ENCODE assay signal across 12 cellular contexts in the genomic region with DNA sequence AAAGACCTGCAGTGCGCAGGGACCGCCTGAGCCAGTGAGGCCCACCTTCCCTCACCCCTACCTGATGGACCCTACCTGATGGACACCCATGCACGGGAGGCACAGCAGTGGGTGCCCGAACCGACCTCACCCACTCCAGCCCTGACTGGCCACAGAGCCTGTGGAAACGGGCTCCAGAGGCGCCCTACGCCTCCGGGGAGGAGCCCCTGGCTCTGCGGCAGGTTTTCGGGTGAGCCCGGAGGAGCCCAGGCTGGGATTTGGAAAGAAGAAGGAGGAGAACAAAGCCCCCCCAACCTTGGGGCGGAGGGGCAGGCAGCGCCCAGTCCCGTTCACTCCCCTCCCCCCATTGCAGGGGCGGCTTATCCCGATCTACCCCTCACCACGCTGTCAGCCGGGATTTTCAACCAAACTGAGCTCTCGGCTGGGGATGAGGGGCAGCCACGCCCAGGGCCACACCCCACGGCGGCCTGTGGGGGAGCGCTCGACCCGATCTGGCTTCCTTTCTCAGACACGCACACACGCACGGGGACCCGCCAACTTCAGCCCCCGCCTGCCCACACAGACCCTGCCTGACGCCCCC. TPM values are rescaled to one million over a fixed set of nuclear protein-coding genes. Genes with fewer than 3 reads are reported as not detected.
DNase-seq lines count a peak whose midpoint lies in the region; ATAC-seq and TF ChIP-seq lines count a peak whose summit lies in the region.
"Had no signal": no experiment of that assay in that cellular context is flagged by ENCODE, and none has a peak within 500 bp of the region (broad histone marks: within the 10 kb centered on the region; RNA-seq: fewer than 3 reads in every experiment).

No MANE protein-coding gene starts in this region.

- TF ChIP-seq CTCF in SK-N-SH (IDR thresholded peaks at IDR 0.05) = no peak
- TF ChIP-seq CTCF in PC-9 (conservative IDR thresholded peaks at IDR 0.05) = no peak
- TF ChIP-seq CTCF in esophagus squamous epithelium (IDR thresholded peaks at IDR 0.05) = no peak
- no peak for TF ChIP-seq CTCF in spleen (IDR thresholded peaks at IDR 0.05 in 8 of 11, conservative IDR thresholded peaks at IDR 0.05 in 3 of 11)

- CTCF ChIA-PET in SK-N-SH (lab: Yijun Ruan, JAX) (interaction anchor here (0.6 to 1.4 kb wide), 6 partner anchors 9 to 131 kb away, joined by 3 to 4 read pairs (median 3); no protein-coding TSS in a partner anchor), PC-9 (lab: Charles Lee) (interaction anchor here (0.6 to 1.4 kb wide), 2 partner anchors 120 to 198 kb away, joined by 3 read pairs; a partner anchor contains a TSS)

- intact Hi-C loops in PC-9 (cut with micrococcal nuclease; ENCODE audit: unreplicated experiment) = loop anchor here (2.0 to 10.0 kb wide), 3 partner anchors 44 to 180 kb away; a partner anchor contains a TSS
- intact Hi-C loops in esophagus squamous epithelium (cut with DNase I) = no loop called here
- intact Hi-C loops in spleen (cut with DNase I; ENCODE audit: low total_unique reads) = no loop called here

- TF ChIP-seq RAD21 in SK-N-SH (IDR thresholded peaks at IDR 0.05; ENCODE audit: low read length) = no peak

- DNase-seq in SK-N-SH = no peak
- DNase-seq in PC-9 = no peak
- no peak for DNase-seq in esophagus squamous epithelium (lab: John Stamatoyannopoulos, UW)
- DNase-seq in skeletal muscle cell (ENCODE audit: low read depth) = no peak
- no peak for DNase-seq in hippocampal formation (lab: John Stamatoyannopoulos, UW)
- DNase-seq in spleen = no peak
- DNase-seq: NCI-H1694 treated with DMSO at 0.1 percent for 48 hours; stimulated activated CD4-positive, alpha-beta T cell treated with anti-CD3 and anti-CD28 coated beads, Interleukin-2, amount 100 ng/mL, for 48 hours had no signal

- TF ChIP-seq POLR2A in esophagus squamous epithelium (IDR thresholded peaks at IDR 0.05) (no peak), spleen (IDR thresholded peaks at IDR 0.05) (no peak)

- H3K36me3 ChIP-seq in SK-N-SH (replicated peaks in 1 of 2; ENCODE audit: control insufficient read depth in 1 of 2, insufficient read depth in 2 of 2, low read length in 1 of 2) = no peaks in the 10 kb centered on the region
- no peaks in the 10 kb centered on the region for H3K36me3 ChIP-seq in PC-9 (ENCODE audit: low read depth)
- no peaks in the 10 kb centered on the region for H3K36me3 ChIP-seq in esophagus squamous epithelium
- no peaks in the 10 kb centered on the region for H3K36me3 ChIP-seq in spleen
- H3K36me3 ChIP-seq: SJSA1 had no signal

- H3K9me3 ChIP-seq in SK-N-SH (no peaks in the 10 kb centered on the region), PC-9 (ENCODE audit: insufficient read depth, low read depth) (no peaks in the 10 kb centered on the region), esophagus squamous epithelium (no peaks in the 10 kb centered on the region), spleen (no peaks in the 10 kb centered on the region)
- H3K9me3 ChIP-seq: SJSA1 had no signal

- H3K4me2 ChIP-seq in SK-N-SH (0 out of 2 replicates have a peak overlapping the region, but pooled peaks have one; percentile 15), PC-9 (peak overlapping the region; percentile 50; the same call in 1 of the 2 replicates)

- 24% methylated on average over 7 of the region's 32 CpGs for WGBS in SK-N-SH (ENCODE audit: low lambda C conversion rate)
- WGBS in esophagus squamous epithelium, 2 donors = 14% methylated on average over 8 of the region's 32 CpGs; no CpG with 5 or more reads in 1 of the 2 donors
- 9 to 33% (median 17%) methylated on average over 15 to 32 of the region's 32 CpGs; no CpG with 5 or more reads in 1 of the 5 donors for WGBS in spleen, 5 donors

- POLR2A ChIA-PET in SK-N-SH (lab: Yijun Ruan, JAX) (interaction anchor here (1.1 kb wide), 1 partner anchor 11 kb away, joined by 3 read pairs; no protein-coding TSS in a partner anchor), PC-9 (lab: Charles Lee; ENCODE audit: unreplicated experiment) (no interaction called here)

- H3K27ac ChIP-seq in SK-N-SH (ENCODE audit: low read depth in 2 of 2, low read length in 1 of 2) (no peak overlapping the region; a peak in 1 of 4 replicates), PC-9 (no peak overlapping the region), esophagus squamous epithelium (no peak overlapping the region), spleen (no peak overlapping the region)
- H3K27ac ChIP-seq: epithelial cell of prostate, SJSA1 had no signal

- H3F3A ChIP-seq in SK-N-SH (replicated peaks; ENCODE audit: insufficient read depth) = no peaks in the 10 kb centered on the region
- no peaks in the 10 kb centered on the region for H3F3A ChIP-seq in PC-9 (ENCODE audit: insufficient read depth, low read depth)

- ATAC-seq in SK-N-SH treated with all-trans-retinoic acid at 6 μM for 48 hours = no peak
- no peak for ATAC-seq in HG03521 (IDR thresholded peaks at IDR 0.05; ENCODE audit: unreplicated experiment)

- H3K4me1 ChIP-seq in SK-N-SH (ENCODE audit: control insufficient read depth in 1 of 2, insufficient read depth in 2 of 2, low read depth in 1 of 2, low read length in 1 of 2) (peaks cover 0 to 31% of the 10 kb centered on the region in 2 experiments; a peak in 1 of 4 replicates), PC-9 (replicated peaks; ENCODE audit: insufficient read depth) (0 out of 2 replicates have a peak, but pooled peaks cover 12% of the 10 kb centered on the region), esophagus squamous epithelium (peaks cover 0 to 14% (median 6%) of the 10 kb centered on the region in 3 donors), spleen (peaks cover 0 to 22% (median 11%) of the 10 kb centered on the region in 6 donors)
- H3K4me1 ChIP-seq: SJSA1 had no signal

- H3K4me3 ChIP-seq in SK-N-SH (ENCODE audit: low read depth in 2 of 2, low read length in 1 of 2) (peak overlapping the region; percentile 29 to 44; a peak in 3 of 4 replicates), PC-9 (no peak overlapping the region), esophagus squamous epithelium (peak overlapping the region in 3 of 4 donors; percentile 14 to 56 (median 30)), skeletal muscle cell (ENCODE audit: low read depth, low read length) (peak overlapping the region; percentile 22), spleen (peak overlapping the region in 2 of 8 donors; percentile 21 to 56)
- H3K4me3 ChIP-seq: SJSA1 had no signal

- H3K9me2 ChIP-seq in SK-N-SH (no peaks in the 10 kb centered on the region), PC-9 (ENCODE audit: insufficient read depth) (no peaks in the 10 kb centered on the region)

- TF ChIP-seq EP300 in SK-N-SH (IDR thresholded peaks at IDR 0.05; ENCODE audit: borderline replicate concordance in 1 of 2, low read depth in 1 of 2, low read length in 1 of 2) = no peak

- no peak overlapping the region for H3K9ac ChIP-seq in SK-N-SH

- peaks cover 45% of the 10 kb centered on the region for H3K27me3 ChIP-seq in SK-N-SH (ENCODE audit: insufficient read depth)
- peaks cover 11% of the 10 kb centered on the region for H3K27me3 ChIP-seq in PC-9 (ENCODE audit: insufficient read depth, low read depth)
- H3K27me3 ChIP-seq in esophagus squamous epithelium = peaks cover 0 to 80% (median 30%) of the 10 kb centered on the region in 4 donors
- peaks cover 4 to 87% (median 52%) of the 10 kb centered on the region in 7 donors for H3K27me3 ChIP-seq in spleen (replicated peaks in 1 of 7)

- no peaks in the 10 kb centered on the region for H3K79me2 ChIP-seq in SK-N-SH (ENCODE audit: insufficient read depth)
- no peaks in the 10 kb centered on the region for H3K79me2 ChIP-seq in PC-9 (ENCODE audit: low read depth)

- H2AFZ ChIP-seq in SK-N-SH (ENCODE audit: low read depth) (no peak overlapping the region), PC-9 (no peak overlapping the region)

- H4K20me1 ChIP-seq in SK-N-SH (ENCODE audit: insufficient read depth) (no peaks in the 10 kb centered on the region), PC-9 (ENCODE audit: insufficient read depth) (no peaks in the 10 kb centered on the region; the same call in 1 of the 2 replicates)

- no TSS peak for BruUV-seq in PC-9 (replicated peaks; lab: Mats Ljungman, UMichigan)

TF ChIP-seq in SK-N-SH, 30 proteins besides CTCF, POLR2A, EP300 and RAD21 (continues in another document):
- TF ChIP-seq RFX5 (IDR thresholded peaks at IDR 0.05; ENCODE audit: low read length) = no peak

TF ChIP-seq in SK-N-SH treated with all-trans-retinoic acid at 6 μM for 48 hours, 23 proteins besides CTCF, POLR2A, EP300 and RAD21 (continues in another document):
- no peak for TF ChIP-seq TCF4 (CRISPR knock-in tag; IDR thresholded peaks at IDR 0.05; ENCODE audit: borderline replicate concordance)

RNA-seq across cellular contexts. Expression of a gene that starts 0.7 kb away (rescaled TPM):
- 1.9 and 2.0 TPM in 2 replicates for polyA plus RNA-seq in SK-N-SH (2012; rRNA removed)
- 1.3 and 2.9 TPM in 2 replicates for polyA plus RNA-seq in SK-N-SH (2012; cell fraction: cytosol; rRNA removed)
- polyA plus RNA-seq in SK-N-SH (2012; cell fraction: nucleus; rRNA removed) = 4.1 and 4.4 TPM in 2 replicates
- 68.8 and 79.0 TPM in 2 replicates for total RNA-seq in PC-9 (2021)
- total RNA-seq in esophagus squamous epithelium = 1 to 10 TPM in 2 of 4 donors, under 1 TPM in 2; 0.35 to 3.2 (median 1.3) TPM
- total RNA-seq in spleen = 1 to 10 TPM; 1.2 to 5.1 (median 2.2) TPM
- 1 to 10 TPM; 1.6 to 3.4 (median 3.2) TPM for polyA plus RNA-seq in spleen

RNA-seq across cellular contexts. Expression of a gene that starts 19.2 kb away (rescaled TPM):
- polyA plus RNA-seq in SK-N-SH (2012; rRNA removed) (not detected in 2 replicates), spleen (under 1 TPM; 0.22 to 0.77 (median 0.26) TPM)
- not detected in 2 replicates for polyA plus RNA-seq in SK-N-SH (2012; cell fraction: cytosol; rRNA removed)
- 0.05 TPM in 1 of 2 replicates, not detected in the other for polyA plus RNA-seq in SK-N-SH (2012; cell fraction: nucleus; rRNA removed)
- total RNA-seq in PC-9 (2021) (3.2 and 3.8 TPM in 2 replicates), esophagus squamous epithelium (1 to 10 TPM in 1 of 4 donors, under 1 TPM in 3; 0.19 to 1.3 (median 0.29) TPM), spleen (under 1 TPM in 1 of 7 donors, not detected in 6; 0.52 TPM)
- total RNA-seq: SJSA1 had no signal

RNA-seq across cellular contexts. Expression of a gene that starts 40.8 kb away (rescaled TPM):
- polyA plus RNA-seq in SK-N-SH (2012; rRNA removed) (1.6 and 2.2 TPM in 2 replicates), spleen (100 to 1,000 TPM; 297 to 713 (median 635) TPM)
- polyA plus RNA-seq in SK-N-SH (2012; cell fraction: cytosol; rRNA removed) = 0.45 and 0.94 TPM in 2 replicates
- 15.6 and 25.4 TPM in 2 replicates for polyA plus RNA-seq in SK-N-SH (2012; cell fraction: nucleus; rRNA removed)
- total RNA-seq in PC-9 (2021) (47.0 and 86.0 TPM in 2 replicates), esophagus squamous epithelium (10 to 100 TPM in 1 of 4 donors, 1 to 10 TPM in 3; 3.9 to 18.3 (median 7.6) TPM), spleen (100 to 1,000 TPM; 176 to 317 (median 236) TPM)

RNA-seq across cellular contexts. Expression of a gene that starts 49.5 kb away (rescaled TPM):
- polyA plus RNA-seq in SK-N-SH (2012; rRNA removed) (192 and 229 TPM in 2 replicates), spleen (100 to 1,000 TPM; 123 to 174 (median 168) TPM)
- 193 and 253 TPM in 2 replicates for polyA plus RNA-seq in SK-N-SH (2012; cell fraction: cytosol; rRNA removed)
- 502 and 579 TPM in 2 replicates for polyA plus RNA-seq in SK-N-SH (2012; cell fraction: nucleus; rRNA removed)
- total RNA-seq in PC-9 (2021) (181 and 189 TPM in 2 replicates), esophagus squamous epithelium (10 to 100 TPM; 42.5 to 92.5 (median 87.6) TPM), spleen (10 to 100 TPM; 56.4 to 89.1 (median 85.5) TPM)

RNA-seq across cellular contexts. Expression of a gene that starts 55.0 kb away (rescaled TPM):
- polyA plus RNA-seq in SK-N-SH (2012; rRNA removed) = 1.9 and 2.4 TPM in 2 replicates
- 1.1 and 2.7 TPM in 2 replicates for polyA plus RNA-seq in SK-N-SH (2012; cell fraction: cytosol; rRNA removed)
- polyA plus RNA-seq in SK-N-SH (2012; cell fraction: nucleus; rRNA removed) = 8.9 and 16.9 TPM in 2 replicates
- total RNA-seq in PC-9 (2021) = 0.17 and 0.25 TPM in 2 replicates
- 1 to 10 TPM in 3 of 4 donors, under 1 TPM in 1; 0.97 to 3.4 (median 1.9) TPM for total RNA-seq in esophagus squamous epithelium
- 10 to 100 TPM in 5 of 7 donors, 1 to 10 TPM in 2; 6.4 to 15.4 (median 10.7) TPM for total RNA-seq in spleen
- 10 to 100 TPM in 1 of 3 donors, 1 to 10 TPM in 2; 3.7 to 21.8 (median 9.4) TPM for polyA plus RNA-seq in spleen

Comparison
In these comparisons a context has a peak if more than half of its experiments do, and no peak if none do; other contexts are left out.
1. RNA of a gene that starts 0.7 kb away (total RNA-seq): 68.8 to 79.0 TPM in PC-9; 1.2 to 5.1 TPM in spleen and 0.35 to 3.2 TPM in esophagus squamous epithelium; every median in the first group is over 10 times any median in the second.